14 cellular contexts compared by ENCODE assay signal in genomic region chr3:45552773-45553371, GRCh38. TPM values are rescaled to one million over a fixed set of nuclear protein-coding genes. Genes with fewer than 3 reads are reported as not detected.
A peak's percentile ranks its signal among the peaks of the same experiment; 100 is the strongest.
DNase-seq lines count a peak whose midpoint lies in the region; ATAC-seq, FAIRE-seq and TF ChIP-seq lines count a peak whose summit lies in the region.
"Had no signal": no experiment of that assay in that cellular context is flagged by ENCODE, and none has a peak within 500 bp of the region (broad histone marks: within the 10 kb centered on the region; RNA-seq: fewer than 3 reads in every experiment).

No MANE protein-coding gene starts in this region.

- intact Hi-C loops in CD14-positive monocyte (cut with micrococcal nuclease) (no loop called here), IMR-90 (cut with micrococcal nuclease) (no loop called here)

- peaks cover 0 to 1% (median 0%) of the 10 kb centered on the region in 7 donors for H3K9me3 Mint-ChIP-seq in CD14-positive monocyte

- CTCF ChIA-PET in IMR-90 (lab: Yijun Ruan, JAX): interaction anchor here (0.5 to 1.4 kb wide), 2 partner anchors 97 to 107 kb away, joined by 3 to 4 read pairs; no protein-coding TSS in a partner anchor
- CTCF ChIA-PET in H1 (lab: Charles Lee; ENCODE audit: partially characterized antibody): interaction anchor here (0.8 to 2.1 kb wide), 5 partner anchors 9 to 107 kb away, joined by 3 to 12 read pairs (median 3); no protein-coding TSS in a partner anchor

- peaks cover 0 to 9% (median 0%) of the 10 kb centered on the region in 3 donors for H3K27me3 Mint-ChIP-seq in CD14-positive monocyte (ENCODE audit: low read depth in 3 of 3)

- H2BK12ac ChIP-seq in H1 (ENCODE audit: low read depth, low read length) (no peak overlapping the region), neuronal stem cell (ENCODE audit: low read length) (no peak overlapping the region)

- H3K14ac ChIP-seq in IMR-90 (replicated peaks; ENCODE audit: low read depth, low read length) (peak overlapping the region; percentile 67), H1 (ENCODE audit: insufficient read length) (no peak overlapping the region), neuronal stem cell (ENCODE audit: low read length) (no peak overlapping the region)

- H2AFZ ChIP-seq in IMR-90 (replicated peaks; ENCODE audit: low read length, poor library complexity) (no peak overlapping the region), H1 (ENCODE audit: low read length) (no peak overlapping the region), neuronal stem cell (ENCODE audit: low read length) (peak overlapping the region; percentile 39)

- H3K36me3 Mint-ChIP-seq in CD14-positive monocyte: peaks cover 14 to 18% of the 10 kb centered on the region in 2 donors

- H3K4ac ChIP-seq in IMR-90 (ENCODE audit: low read depth, low read length) (peak overlapping the region; percentile 91), H1 (replicated peaks; ENCODE audit: insufficient read length, low read depth, low read length) (no peak overlapping the region), neuronal stem cell (ENCODE audit: low read length) (no peak overlapping the region)

- H2BK5ac ChIP-seq in IMR-90 (ENCODE audit: low read depth, low read length, poor library complexity, severe bottlenecking) (peak overlapping the region; percentile 80), H1 (ENCODE audit: low read depth, low read length) (no peak overlapping the region), neuronal stem cell (ENCODE audit: low read length) (no peak overlapping the region)

- no TSS peak for BruUV-seq in IMR-90 (replicated peaks; lab: Mats Ljungman, UMichigan)

- DNase-seq in CD14-positive monocyte (ENCODE audit: low spot score) (no peak), IMR-90 (no peak), H1 (ENCODE audit: low read depth in 1 of 2, low spot score in 2 of 2) (no peak), neuronal stem cell (ENCODE audit: low spot score) (no peak), inferior parietal cortex (ENCODE audit: extremely low spot score) (no peak), CD1c-positive myeloid dendritic cell (ENCODE audit: extremely low spot score) (no peak), NCI-H1092 (lab: John Stamatoyannopoulos, UW) (no peak)
- DNase-seq: activated CD4-positive, alpha-beta T cell treated with anti-CD3 and anti-CD28 coated beads for 1 hour; activated CD8-positive, alpha-beta memory T cell treated with anti-CD3 and anti-CD28 coated beads, Interleukin-2, amount 50 U/mL, for 48 hours; cortex of kidney; DMS153; stimulated activated CD4-positive, alpha-beta T cell treated with anti-CD3 and anti-CD28 coated beads, Interleukin-15, amount 100 ng/mL, for 24 hours had no signal

- peak overlapping the region; percentile 52 to 71 for H4K8ac ChIP-seq in IMR-90 (ENCODE audit: low read depth in 2 of 2, low read length in 2 of 2)
- no peak overlapping the region for H4K8ac ChIP-seq in H1 (ENCODE audit: extremely low read depth, insufficient read depth, low read length)
- no peak overlapping the region for H4K8ac ChIP-seq in neuronal stem cell (ENCODE audit: low read depth, low read length)

- TF ChIP-seq RAD21 in IMR-90 (IDR thresholded peaks at IDR 0.05; ENCODE audit: low read length) (no peak), H1 (IDR thresholded peaks at IDR 0.05 in 1 of 2, conservative IDR thresholded peaks at IDR 0.05 in 1 of 2; ENCODE audit: low read depth in 2 of 2, low read length in 2 of 2) (peak; percentile 9 to 31; a peak in 2 of 4 replicates)

- POLR2A ChIA-PET in IMR-90 (lab: Charles Lee; ENCODE audit: unreplicated experiment): no interaction called here
- POLR2A ChIA-PET in H1 (lab: Charles Lee; ENCODE audit: partially characterized antibody): no interaction called here

- H3K79me1 ChIP-seq in IMR-90 (ENCODE audit: low read depth in 1 of 2, low read length in 2 of 2) (peaks cover 0 to 3% of the 10 kb centered on the region in 2 experiments; a peak in 1 of 4 replicates), H1 (ENCODE audit: low read depth, low read length) (no peaks in the 10 kb centered on the region), neuronal stem cell (ENCODE audit: low read depth, low read length) (no peaks in the 10 kb centered on the region)

- H3K4me3 ChIP-seq in IMR-90 (ENCODE audit: insufficient read depth, low read depth, low read length): no peak overlapping the region
- no peak overlapping the region for H3K4me3 ChIP-seq in H1 (ENCODE audit: extremely low read depth in 1 of 4, insufficient read depth in 2 of 4, low read depth in 3 of 4, low read length in 4 of 4)
- H3K4me3 ChIP-seq in neuronal stem cell (ENCODE audit: low read length in 2 of 2): no peak overlapping the region

- peaks cover 34% of the 10 kb centered on the region for H3K9me1 ChIP-seq in IMR-90 (ENCODE audit: insufficient read depth, low read length)

- no peaks in the 10 kb centered on the region; the same call in 1 of the 2 replicates for H3K23me2 ChIP-seq in H1 (ENCODE audit: low read depth, low read length)

- dilution Hi-C loops in IMR-90 (cut with HindIII; ENCODE audit: low sequenced_read_pairs, unreplicated experiment): no loop called here

- peak overlapping the region; percentile 91 for H2BK20ac ChIP-seq in IMR-90 (ENCODE audit: low read depth, low read length)
- H2BK20ac ChIP-seq in H1 (ENCODE audit: low read length): no peak overlapping the region

- peaks cover 43% of the 10 kb centered on the region for H3K4me1 ChIP-seq in IMR-90 (ENCODE audit: control insufficient read depth, insufficient read depth, low read length)
- H3K4me1 ChIP-seq in H1 (replicated peaks in 1 of 4; ENCODE audit: control insufficient read depth in 3 of 4, insufficient read depth in 4 of 4, low read length in 3 of 4): peaks cover 0 to 7% (median 1%) of the 10 kb centered on the region in 4 experiments; a peak in 1 of 7 replicates
- peaks cover 11 to 12% of the 10 kb centered on the region in 2 donors for H3K4me1 ChIP-seq in neuronal stem cell (ENCODE audit: control insufficient read depth in 2 of 2, insufficient read depth in 1 of 2, low read depth in 1 of 2, low read length in 2 of 2)

- in situ Hi-C loops in IMR-90 (cut with MboI; ENCODE audit: low sequenced_read_pairs): no loop called here

- H3K27me3 ChIP-seq in IMR-90 (ENCODE audit: control insufficient read depth, insufficient read depth, low read length) (no peaks in the 10 kb centered on the region), H1 (replicated peaks in 1 of 4; ENCODE audit: control insufficient read depth in 3 of 4, extremely low read depth in 1 of 4, insufficient read depth in 3 of 4, low read length in 3 of 4) (no peaks in the 10 kb centered on the region), neuronal stem cell (ENCODE audit: control insufficient read depth in 3 of 3, insufficient read depth in 3 of 3, low read depth in 1 of 3, low read length in 3 of 3) (no peaks in the 10 kb centered on the region)

- H4K91ac ChIP-seq in IMR-90 (ENCODE audit: insufficient read depth, low read depth, low read length): peak overlapping the region; percentile 84
- no peak overlapping the region for H4K91ac ChIP-seq in H1 (replicated peaks; ENCODE audit: insufficient read length, low read length)
- H4K91ac ChIP-seq in neuronal stem cell (ENCODE audit: low read depth, low read length, poor library complexity): no peak overlapping the region

- H3K4me2 ChIP-seq in IMR-90 (ENCODE audit: low read depth, low read length) (no peak overlapping the region), H1 (ENCODE audit: insufficient read depth in 1 of 2, low read depth in 2 of 2, low read length in 2 of 2) (no peak overlapping the region), neuronal stem cell (ENCODE audit: insufficient read depth, low read length, poor library complexity, severe bottlenecking) (no peak overlapping the region)

- TF ChIP-seq EP300 in H1 (IDR thresholded peaks at IDR 0.05; ENCODE audit: borderline replicate concordance in 1 of 2, low read depth in 2 of 2, low read length in 2 of 2): no peak

- H2BK120ac ChIP-seq in IMR-90 (ENCODE audit: low read depth, low read length): peak overlapping the region; percentile 90
- H2BK120ac ChIP-seq in H1 (replicated peaks; ENCODE audit: low read depth, low read length): no peak overlapping the region
- H2BK120ac ChIP-seq in neuronal stem cell (ENCODE audit: low read depth, low read length): no peak overlapping the region

- peak overlapping the region; percentile 56 for H2AK9ac ChIP-seq in IMR-90 (replicated peaks; ENCODE audit: low read depth, low read length, poor library complexity)

- no peaks in the 10 kb centered on the region for H4K20me1 ChIP-seq in IMR-90 (ENCODE audit: insufficient read depth, low read length)
- H4K20me1 ChIP-seq in H1 (replicated peaks in 1 of 2; ENCODE audit: control insufficient read depth in 1 of 2, insufficient read depth in 2 of 2, low read length in 2 of 2): no peaks in the 10 kb centered on the region

- H3K4me1 Mint-ChIP-seq in CD14-positive monocyte: peaks cover 39% of the 10 kb centered on the region

- H3K56ac ChIP-seq in IMR-90 (ENCODE audit: extremely low read depth, insufficient read depth, low read length) (no peak overlapping the region), H1 (replicated peaks; ENCODE audit: insufficient read length, low read depth, low read length) (no peak overlapping the region)

- no peak overlapping the region for H3K9ac ChIP-seq in IMR-90 (ENCODE audit: low read depth, low read length)
- H3K9ac ChIP-seq in H1 (replicated peaks in 1 of 4; ENCODE audit: extremely low read depth in 1 of 4, low read depth in 3 of 4, low read length in 3 of 4): no peak overlapping the region
- no peak overlapping the region for H3K9ac ChIP-seq in neuronal stem cell (ENCODE audit: low read depth, low read length, poor library complexity)

- H3K9me3 ChIP-seq in IMR-90 (ENCODE audit: control insufficient read depth, insufficient read depth, low read length): no peaks in the 10 kb centered on the region
- no peaks in the 10 kb centered on the region for H3K9me3 ChIP-seq in H1 (ENCODE audit: insufficient read depth in 2 of 2, low read depth in 1 of 2, low read length in 1 of 2)
- H3K9me3 ChIP-seq in neuronal stem cell (replicated peaks in 1 of 2; ENCODE audit: control insufficient read depth in 2 of 2, insufficient read depth in 1 of 2, low read depth in 1 of 2, low read length in 2 of 2): no peaks in the 10 kb centered on the region

- ATAC-seq in IMR-90 (ENCODE audit: low read depth): no peak
- ATAC-seq in GM21529 (IDR thresholded peaks at IDR 0.05; ENCODE audit: unreplicated experiment): no peak
- ATAC-seq: esophagus mucosa had no signal

- H2BK15ac ChIP-seq in IMR-90 (ENCODE audit: low read depth, low read length) (peak overlapping the region; percentile 77; the same call in 2 of the 3 replicates), H1 (ENCODE audit: low read length) (no peak overlapping the region), neuronal stem cell (ENCODE audit: low read length) (no peak overlapping the region)

- no peak for FAIRE-seq in H1 (lab: Jason Lieb, UNC)

- H3K23ac ChIP-seq in IMR-90 (ENCODE audit: low read depth, low read length) (no peak overlapping the region), H1 (ENCODE audit: insufficient read length) (no peak overlapping the region), neuronal stem cell (ENCODE audit: low read depth, low read length, poor library complexity) (no peak overlapping the region)

- H4K5ac ChIP-seq in IMR-90 (ENCODE audit: low read depth, low read length): peak overlapping the region; percentile 17
- no peak overlapping the region for H4K5ac ChIP-seq in H1 (ENCODE audit: insufficient read length, low read depth, low read length)

- TF ChIP-seq CTCF in CD14-positive monocyte (IDR thresholded peaks at IDR 0.05) (no peak), IMR-90 (conservative IDR thresholded peaks at IDR 0.05; ENCODE audit: low read depth, low read length) (no peak), H1 (IDR thresholded peaks at IDR 0.05; ENCODE audit: control extremely low read depth in 1 of 3, insufficient read depth in 1 of 3, low read depth in 1 of 3, low read length in 3 of 3) (no peak)

- TF ChIP-seq POLR2A in IMR-90 (IDR thresholded peaks at IDR 0.05; ENCODE audit: low read depth, low read length): no peak
- no peak for TF ChIP-seq POLR2A in H1 (IDR thresholded peaks at IDR 0.05; ENCODE audit: control extremely low read depth in 1 of 2, low read depth in 2 of 2, low read length in 2 of 2)

- H3K18ac ChIP-seq in IMR-90 (ENCODE audit: low read depth, low read length): peak overlapping the region; percentile 14
- no peak overlapping the region for H3K18ac ChIP-seq in H1 (ENCODE audit: extremely low read depth, low read length)
- no peak overlapping the region for H3K18ac ChIP-seq in neuronal stem cell (ENCODE audit: low read length)

- H2AK5ac ChIP-seq in IMR-90 (ENCODE audit: low read depth, low read length): peak overlapping the region; percentile 90
- no peak overlapping the region for H2AK5ac ChIP-seq in H1 (ENCODE audit: low read depth, low read length)
- H2AK5ac ChIP-seq in neuronal stem cell (ENCODE audit: low read depth, low read length): no peak overlapping the region

- H3K36me3 ChIP-seq in IMR-90 (ENCODE audit: control insufficient read depth, insufficient read depth, low read length) (no peaks in the 10 kb centered on the region; the same call in 1 of the 2 replicates), H1 (ENCODE audit: control insufficient read depth in 2 of 4, insufficient read depth in 4 of 4, low read length in 3 of 4) (peaks cover 0 to 6% (median 5%) of the 10 kb centered on the region in 4 experiments; a peak in 2 of 8 replicates), neuronal stem cell (replicated peaks in 1 of 2; ENCODE audit: control insufficient read depth in 2 of 2, insufficient read depth in 2 of 2, low read length in 2 of 2) (peaks cover 0 to 11% of the 10 kb centered on the region in 2 donors)

- WGBS in IMR-90 (ENCODE audit: extremely low coverage in 2 of 2, insufficient read length in 1 of 2), 2 experiments: 80% methylated on average over 1 of the region's 3 CpGs; no CpG with 5 or more reads in 1 of the 2 experiments
- 93% methylated on average over 3 of the region's 3 CpGs; no CpG with 5 or more reads in 1 of the 2 experiments for WGBS in H1 (ENCODE audit: extremely low coverage in 1 of 2, insufficient coverage in 1 of 2, insufficient read length in 1 of 2, insufficient replicate concordance in 2 of 2, low coverage in 1 of 2, low lambda C conversion rate in 2 of 2, missing lambda C conversion rate in 1 of 2), 2 experiments
- no CpG with 5 or more reads among the region's 3 CpGs for WGBS in neuronal stem cell (ENCODE audit: extremely low coverage in 2 of 2, insufficient read length in 2 of 2, insufficient replicate concordance in 1 of 2), 2 donors

- H3K27ac ChIP-seq in IMR-90 (ENCODE audit: insufficient read depth, low read length) (peak overlapping the region; percentile 13; the same call in 1 of the 2 replicates), H1 (ENCODE audit: low read depth, low read length) (no peak overlapping the region), neuronal stem cell (replicated peaks; ENCODE audit: low read length) (no peak overlapping the region)

- H3K27ac Mint-ChIP-seq in CD14-positive monocyte: peak overlapping the region in 4 of 7 donors; percentile 19 to 79 (median 50)

- H3K4me3 Mint-ChIP-seq in CD14-positive monocyte: peak overlapping the region; percentile 11 to 41

- H3K79me2 ChIP-seq in H1 (ENCODE audit: control insufficient read depth in 1 of 2, insufficient read depth in 2 of 2, low read length in 2 of 2): no peaks in the 10 kb centered on the region

RNA-seq across cellular contexts. Expression of gene LIMD1, which starts 41.7 kb away (rescaled TPM):
- polyA plus RNA-seq in CD14-positive monocyte: 1 to 10 TPM; 6.0 to 8.5 TPM
- 21.5 and 22.5 TPM in 2 replicates for total RNA-seq in IMR-90 (2012; rRNA removed)
- polyA plus RNA-seq in IMR-90 (2012; rRNA removed): 20.5 and 20.9 TPM in 2 replicates
- polyA plus RNA-seq in IMR-90 (2012; cell fraction: cytosol; rRNA removed): 12.3 and 13.9 TPM in 2 replicates
- polyA plus RNA-seq in IMR-90 (2012; cell fraction: nucleus; rRNA removed; ENCODE audit: low replicate concordance): 52.7 and 53.0 TPM in 2 replicates
- 29.7 and 33.6 TPM in 2 replicates for total RNA-seq in H1 (2021; fragmentation: NEBNext Ultra II Directional; extraction: Animal tissue kit (Norgen Biotek cat#: 25700))
- 11.4 and 13.5 TPM in 2 replicates for polyA plus RNA-seq in H1 (2011; rRNA removed)
- 12.3 TPM for polyA plus RNA-seq in H1 (2011; cell fraction: cytosol; rRNA removed)
- 28.9 TPM for polyA plus RNA-seq in H1 (2011; cell fraction: nucleus; rRNA removed)
- polyA plus RNA-seq in H1 (2012, experiment 1 of 2): 11.8 to 21.0 TPM (median 15.1 TPM) in 4 replicates
- polyA plus RNA-seq in H1 (2012, experiment 2 of 2): 6.2 TPM
- polyA plus RNA-seq in H1 (2013, experiment 1 of 2): 9.1 TPM
- 8.6 TPM for polyA plus RNA-seq in H1 (2013, experiment 2 of 2)
- polyA minus RNA-seq in H1 (2011; rRNA and poly(A)+ RNA removed): 59.1 and 59.3 TPM in 2 replicates
- polyA minus RNA-seq in H1 (2011; cell fraction: cytosol; rRNA and poly(A)+ RNA removed): 23.7 TPM
- 26.6 TPM for polyA minus RNA-seq in H1 (2011; cell fraction: nucleus; rRNA and poly(A)+ RNA removed)
- 5.5 TPM for polyA plus RNA-seq in neuronal stem cell (2013, experiment 1 of 2)
- 5.7 TPM for polyA plus RNA-seq in neuronal stem cell (2013, experiment 2 of 2)

Comparison
In these comparisons a context has a peak if more than half of its experiments do, and no peak if none do; other contexts are left out.
1. H4K8ac ChIP-seq: peak in IMR-90 (2 of 2); none in H1 (single experiment) and neuronal stem cell (single experiment).